In genomic region chr17:36592316-36592710, GRCh38 we compare ENCODE assay signal across 1 cellular context.
TF ChIP-seq lines count a peak whose summit lies in the region.

No MANE protein-coding gene starts in this region.

TF ChIP-seq in A549, 52 proteins besides CTCF, POLR2A, EP300 and RAD21 (continued from another document):
- TF ChIP-seq EHF (CRISPR knock-in tag; IDR thresholded peaks at IDR 0.05): no peak
- TF ChIP-seq HEYL (CRISPR knock-in tag; IDR thresholded peaks at IDR 0.05): no peak
- no peak for TF ChIP-seq SREBF2 (IDR thresholded peaks at IDR 0.05)
